Comparison of ENCODE assay signal across 25 cellular contexts in the genomic region with DNA sequence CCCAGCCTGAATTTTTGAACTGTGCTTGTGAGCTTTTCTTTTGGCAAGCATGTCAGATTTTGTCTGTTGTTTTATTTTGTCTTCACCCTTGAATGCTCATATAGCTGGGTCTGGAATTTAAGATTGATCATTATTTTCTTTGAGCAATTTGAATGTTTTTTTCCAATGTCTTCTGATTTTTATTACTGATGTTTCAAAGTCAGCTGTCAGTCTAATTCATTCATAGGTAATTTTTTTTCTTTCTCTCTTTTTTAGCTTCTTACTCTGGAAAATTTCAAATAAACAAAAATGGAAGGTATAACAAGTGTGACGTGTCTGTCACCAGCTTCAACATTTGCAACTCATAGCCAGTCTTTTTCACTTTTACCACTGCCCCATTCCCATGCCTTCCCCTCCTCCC.
"Had no signal": no experiment of that assay in that cellular context is flagged by ENCODE, and none has a peak within 500 bp of the region (broad histone marks: within the 10 kb centered on the region; RNA-seq: fewer than 3 reads in every experiment).

No MANE protein-coding gene starts in this region.

- DNase-seq: colonic mucosa; cortex of kidney; effector CD8-positive, alpha-beta T cell; effector memory CD8-positive, alpha-beta T cell; endodermal cell; erythroblast; esophagus squamous epithelium; foreskin fibroblast; foreskin melanocyte; gastrocnemius medialis; glutamatergic neuron; head of caudate nucleus; heart right ventricle; hippocampal formation; left cardiac atrium; left lung; left ventricle myocardium superior; lower lobe of right lung; mesenchymal stem cell; mucosa of descending colon had no signal

- H3K27ac ChIP-seq: colonic mucosa, epithelial cell of prostate, esophagus squamous epithelium, gastrocnemius medialis, heart right ventricle, left lung, lower lobe of right lung had no signal

- H3K4me3 ChIP-seq: colonic mucosa, esophagus squamous epithelium, gastrocnemius medialis, heart right ventricle, left lung, lower lobe of right lung, mucosa of descending colon had no signal

- ATAC-seq: effector memory CD8-positive, alpha-beta T cell; esophagus mucosa; gastrocnemius medialis; heart right ventricle; left cardiac atrium; left lung; left ventricle myocardium superior; lower lobe of right lung; mucosa of descending colon had no signal

- FAIRE-seq: endometrium, islet of Langerhans, keratinocyte had no signal

- H3K27me3 ChIP-seq: colonic mucosa, esophagus squamous epithelium, gastrocnemius medialis, heart right ventricle, left lung had no signal

- H3K4me1 ChIP-seq: colonic mucosa had no signal

- H3K9me3 ChIP-seq: colonic mucosa, gastrocnemius medialis had no signal

- H3K36me3 ChIP-seq: colonic mucosa, left lung, lower lobe of right lung had no signal
